Comparison of ENCODE assay signal across 18 cellular contexts in genomic region chr16:19781196-19781595, GRCh38.
DNase-seq lines count a peak whose midpoint lies in the region; ATAC-seq and TF ChIP-seq lines count a peak whose summit lies in the region.
"Had no signal": no experiment of that assay in that cellular context is flagged by ENCODE, and none has a peak within 500 bp of the region (broad histone marks: within the 10 kb centered on the region; RNA-seq: fewer than 3 reads in every experiment).

No MANE protein-coding gene starts in this region.

- TF ChIP-seq CTCF in cardiac fibroblast (IDR thresholded peaks at IDR 0.05; ENCODE audit: low read depth, low read length) (no peak), foreskin fibroblast (IDR thresholded peaks at IDR 0.05; ENCODE audit: low read depth, low read length) (no peak)

- no peak overlapping the region for H3K27ac Mint-ChIP-seq in activated naive CD8-positive, alpha-beta T cell treated with anti-CD3 and anti-CD28 coated beads, Interleukin-2, amount 50 U/mL, for 24 hours
- H3K27ac Mint-ChIP-seq: B cell had no signal

- H3K4me1 Mint-ChIP-seq in activated naive CD8-positive, alpha-beta T cell treated with anti-CD3 and anti-CD28 coated beads, Interleukin-2, amount 50 U/mL, for 24 hours, result peaks cover 2% of the 10 kb centered on the region

- no peak for ATAC-seq in activated naive CD8-positive, alpha-beta T cell treated with anti-CD3 and anti-CD28 coated beads, Interleukin-2, amount 50 U/mL, for 24 hours
- ATAC-seq: GM12878, K562, PC-3 had no signal

- no peak overlapping the region for H3K4me3 ChIP-seq in cardiac fibroblast (replicated peaks in 1 of 2; ENCODE audit: low read depth in 2 of 2, low read length in 2 of 2)
- H3K4me3 ChIP-seq in skeletal muscle cell (ENCODE audit: low read depth, low read length), result no peak overlapping the region
- H3K4me3 ChIP-seq in foreskin fibroblast (ENCODE audit: low read depth in 1 of 2, low read length in 2 of 2), result no peak overlapping the region
- H3K4me3 ChIP-seq: GM12878, K562 had no signal

- H3K9me3 Mint-ChIP-seq in activated naive CD8-positive, alpha-beta T cell treated with anti-CD3 and anti-CD28 coated beads, Interleukin-2, amount 50 U/mL, for 24 hours, result no peaks in the 10 kb centered on the region
- H3K9me3 Mint-ChIP-seq: CD4-positive, alpha-beta memory T cell had no signal

- H3K27me3 Mint-ChIP-seq in activated naive CD8-positive, alpha-beta T cell treated with anti-CD3 and anti-CD28 coated beads, Interleukin-2, amount 50 U/mL, for 24 hours, result no peaks in the 10 kb centered on the region
- H3K27me3 Mint-ChIP-seq: CD4-positive, alpha-beta memory T cell had no signal

- DNase-seq in LHCN-M2 (ENCODE audit: low read depth) (peak; percentile 38), cardiac fibroblast (ENCODE audit: low read depth in 2 of 2) (peak; percentile 24 to 78), fibroblast of the conjunctiva (ENCODE audit: low read depth) (peak; percentile 30), skeletal muscle cell (ENCODE audit: low read depth) (peak; percentile 56), foreskin fibroblast (no peak), islet precursor cell (no peak), NCI-H2081 treated with DMSO at 0.1 percent for 48 hours (lab: John Stamatoyannopoulos, UW) (no peak)
- no peak for DNase-seq in activated naive CD8-positive, alpha-beta T cell treated with anti-CD3 and anti-CD28 coated beads, Interleukin-2, amount 50 U/mL, for 24 hours
- DNase-seq: CD4-positive, alpha-beta memory T cell; DMS79; NCI-H1048; NCI-H1694; NCI-H345; NCI-H526 treated with DMSO at 0.1 percent for 48 hours; PC-3 had no signal

- no peaks in the 10 kb centered on the region for H3K36me3 Mint-ChIP-seq in activated naive CD8-positive, alpha-beta T cell treated with anti-CD3 and anti-CD28 coated beads, Interleukin-2, amount 50 U/mL, for 24 hours (ENCODE audit: low read depth)
- H3K36me3 Mint-ChIP-seq: CD4-positive, alpha-beta memory T cell had no signal

- H3K4me3 Mint-ChIP-seq in activated naive CD8-positive, alpha-beta T cell treated with anti-CD3 and anti-CD28 coated beads, Interleukin-2, amount 50 U/mL, for 24 hours, result no peak overlapping the region
- H3K4me3 Mint-ChIP-seq: B cell; CD4-positive, alpha-beta memory T cell had no signal

Comparison
In these comparisons a context has a peak if more than half of its experiments do, and no peak if none do; other contexts are left out.
1. DNase-seq: peak in LHCN-M2 (single experiment), cardiac fibroblast (2 of 2), fibroblast of the conjunctiva (single experiment) and skeletal muscle cell (single experiment); none in foreskin fibroblast (0 of 2), islet precursor cell (single experiment), activated naive CD8-positive, alpha-beta T cell treated with anti-CD3 and anti-CD28 coated beads, Interleukin-2, amount 50 U/mL, for 24 hours (single experiment) and NCI-H2081 treated with DMSO at 0.1 percent for 48 hours (single experiment).